12 cellular contexts compared by ENCODE assay signal in the genomic region with DNA sequence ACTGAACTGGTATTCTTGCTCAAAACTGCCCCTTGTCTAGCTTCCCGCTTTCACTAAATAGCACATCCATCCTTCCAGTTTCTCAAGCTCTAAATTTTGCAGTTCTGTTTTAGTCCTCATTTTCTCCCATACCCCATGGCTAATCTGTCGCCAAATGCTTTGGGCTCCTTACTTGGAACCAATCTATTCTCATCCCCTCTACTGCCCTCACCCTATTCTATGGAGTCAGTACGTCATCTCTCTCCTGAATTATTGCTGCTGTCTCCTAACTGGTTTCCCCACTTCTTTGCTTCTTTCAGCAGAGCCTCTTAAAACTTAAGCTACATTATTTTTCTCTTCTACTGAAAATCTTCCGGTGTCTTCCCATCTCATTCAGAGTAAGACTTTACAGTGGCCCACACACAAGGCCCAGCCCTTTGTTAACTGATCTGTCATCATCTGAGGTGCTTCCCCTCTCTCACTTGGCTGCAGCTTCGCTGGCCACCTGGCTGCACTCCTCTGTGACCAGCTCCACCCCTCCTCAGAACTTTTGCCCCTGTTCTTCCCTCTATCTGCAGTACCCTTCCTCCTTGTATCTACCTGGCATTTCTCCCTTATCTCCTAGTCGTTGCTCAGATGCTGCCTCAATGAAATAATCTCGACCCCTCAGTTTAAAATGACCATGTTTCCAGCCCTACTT. TPM values are rescaled to one million over a fixed set of nuclear protein-coding genes. Genes with fewer than 3 reads are reported as not detected.
DNase-seq lines count a peak whose midpoint lies in the region; ATAC-seq and TF ChIP-seq lines count a peak whose summit lies in the region.
"Had no signal": no experiment of that assay in that cellular context is flagged by ENCODE, and none has a peak within 500 bp of the region (broad histone marks: within the 10 kb centered on the region; RNA-seq: fewer than 3 reads in every experiment).

No MANE protein-coding gene starts in this region.

- H3K27ac Mint-ChIP-seq in osteocyte (ENCODE audit: unreplicated experiment), result peak overlapping the region; percentile 85
- no peak overlapping the region for H3K27ac Mint-ChIP-seq in activated naive CD4-positive, alpha-beta T cell treated with anti-CD3 and anti-CD28 coated beads for 36 hours
- no peak overlapping the region for H3K27ac Mint-ChIP-seq in activated CD8-positive, alpha-beta memory T cell treated with anti-CD3 and anti-CD28 coated beads, Interleukin-2, amount 10 ng/mL, durations not matched to agents 7 days and 5 days

- no peaks in the 10 kb centered on the region for H3K27me3 Mint-ChIP-seq in osteocyte (ENCODE audit: unreplicated experiment)
- no peaks in the 10 kb centered on the region for H3K27me3 Mint-ChIP-seq in activated naive CD4-positive, alpha-beta T cell treated with anti-CD3 and anti-CD28 coated beads for 36 hours (ENCODE audit: low read depth)
- H3K27me3 Mint-ChIP-seq in activated CD8-positive, alpha-beta memory T cell treated with anti-CD3 and anti-CD28 coated beads, Interleukin-2, amount 10 ng/mL, durations not matched to agents 7 days and 5 days, result no peaks in the 10 kb centered on the region

- intact Hi-C loops in activated naive CD4-positive, alpha-beta T cell treated with anti-CD3 and anti-CD28 coated beads for 36 hours (cut with micrococcal nuclease), result no loop called here

- TF ChIP-seq CTCF in osteocyte (IDR thresholded peaks at IDR 0.05), result no peak

- H3K4me3 Mint-ChIP-seq in osteocyte (ENCODE audit: unreplicated experiment), result no peak overlapping the region
- no peak overlapping the region for H3K4me3 Mint-ChIP-seq in activated naive CD4-positive, alpha-beta T cell treated with anti-CD3 and anti-CD28 coated beads for 36 hours
- no peak overlapping the region for H3K4me3 Mint-ChIP-seq in activated CD8-positive, alpha-beta memory T cell treated with anti-CD3 and anti-CD28 coated beads, Interleukin-2, amount 10 ng/mL, durations not matched to agents 7 days and 5 days

- H3K9me3 Mint-ChIP-seq in osteocyte (ENCODE audit: unreplicated experiment), result peaks cover 12% of the 10 kb centered on the region
- peaks cover 2% of the 10 kb centered on the region for H3K9me3 Mint-ChIP-seq in activated naive CD4-positive, alpha-beta T cell treated with anti-CD3 and anti-CD28 coated beads for 36 hours
- H3K9me3 Mint-ChIP-seq in activated CD8-positive, alpha-beta memory T cell treated with anti-CD3 and anti-CD28 coated beads, Interleukin-2, amount 10 ng/mL, durations not matched to agents 7 days and 5 days (ENCODE audit: low read depth), result peaks cover 2% of the 10 kb centered on the region

- in situ Hi-C loops in G401 (cut with HindIII; ENCODE audit: low sequenced_read_pairs), result no loop called here

- peaks cover 14% of the 10 kb centered on the region for H3K36me3 Mint-ChIP-seq in osteocyte (ENCODE audit: unreplicated experiment)
- peaks cover 13% of the 10 kb centered on the region for H3K36me3 Mint-ChIP-seq in activated naive CD4-positive, alpha-beta T cell treated with anti-CD3 and anti-CD28 coated beads for 36 hours (ENCODE audit: low read depth)
- peaks cover 51% of the 10 kb centered on the region for H3K36me3 Mint-ChIP-seq in activated CD8-positive, alpha-beta memory T cell treated with anti-CD3 and anti-CD28 coated beads, Interleukin-2, amount 10 ng/mL, durations not matched to agents 7 days and 5 days

- CTCF ChIA-PET in activated naive CD4-positive, alpha-beta T cell treated with anti-CD3 and anti-CD28 coated beads for 36 hours (lab: Charles Lee), result interaction anchor here (1.5 to 2.1 kb wide), 2 partner anchors 9 to 28 kb away, joined by 3 to 11 read pairs; no protein-coding TSS in a partner anchor
- CTCF ChIA-PET in activated CD8-positive, alpha-beta memory T cell treated with anti-CD3 and anti-CD28 coated beads, Interleukin-2, amount 10 ng/mL, durations not matched to agents 7 days and 5 days (lab: Charles Lee), result interaction anchor here (1.5 to 3.5 kb wide), 3 partner anchors 10 to 181 kb away, joined by 4 to 14 read pairs (median 7); no protein-coding TSS in a partner anchor

- peaks cover 56% of the 10 kb centered on the region for H3K4me1 Mint-ChIP-seq in osteocyte (ENCODE audit: unreplicated experiment)
- H3K4me1 Mint-ChIP-seq in activated naive CD4-positive, alpha-beta T cell treated with anti-CD3 and anti-CD28 coated beads for 36 hours (ENCODE audit: low read depth), result peaks cover 45% of the 10 kb centered on the region
- peaks cover 18% of the 10 kb centered on the region for H3K4me1 Mint-ChIP-seq in activated CD8-positive, alpha-beta memory T cell treated with anti-CD3 and anti-CD28 coated beads, Interleukin-2, amount 10 ng/mL, durations not matched to agents 7 days and 5 days

- ATAC-seq in GM19035 (IDR thresholded peaks at IDR 0.05; ENCODE audit: unreplicated experiment) (peak; percentile 74), HG02588 (IDR thresholded peaks at IDR 0.05; ENCODE audit: unreplicated experiment) (peak; percentile 89), HG03442 (IDR thresholded peaks at IDR 0.05; ENCODE audit: unreplicated experiment) (peak; percentile 84)
- no peak for ATAC-seq in activated CD8-positive, alpha-beta memory T cell treated with anti-CD3 and anti-CD28 coated beads, Interleukin-2, amount 10 ng/mL, durations not matched to agents 7 days and 5 days
- ATAC-seq: left ventricle myocardium superior had no signal

- DNase-seq in osteocyte (ENCODE audit: extremely low spot score, unreplicated experiment) (no peak), DMS53 treated with DMSO at 0.1 percent for 48 hours (lab: John Stamatoyannopoulos, UW; ENCODE audit: unreplicated experiment) (no peak), G401 (ENCODE audit: low spot score) (no peak)
- DNase-seq in activated naive CD4-positive, alpha-beta T cell treated with anti-CD3 and anti-CD28 coated beads for 36 hours, result no peak
- DNase-seq in activated CD8-positive, alpha-beta memory T cell treated with anti-CD3 and anti-CD28 coated beads, Interleukin-2, amount 10 ng/mL, durations not matched to agents 7 days and 5 days, result no peak
- DNase-seq: activated T-cell treated with anti-CD3 and anti-CD28 coated beads, Interleukin-2, amount 50 U/mL, for 1 hour; DMS79 treated with DMSO at 0.1 percent for 48 hours; GOT3; left ventricle myocardium superior had no signal

RNA-seq across cellular contexts. Expression of a gene that starts 9.9 kb away (rescaled TPM):
- 30.7 and 34.0 TPM in 2 replicates for total RNA-seq in osteocyte
- total RNA-seq in activated naive CD4-positive, alpha-beta T cell treated with anti-CD3 and anti-CD28 coated beads for 36 hours, result 10 to 100 TPM; 23.7 to 25.7 TPM
- 10 to 100 TPM; 31.9 to 40.0 TPM for total RNA-seq in activated CD8-positive, alpha-beta memory T cell treated with anti-CD3 and anti-CD28 coated beads, Interleukin-2, amount 10 ng/mL, durations not matched to agents 7 days and 5 days
- 73.7 and 113 TPM in 2 replicates for total RNA-seq in G401 (2014; rRNA removed; shearing (Covaris generic))
